ENCODE assay signal across 25 cellular contexts in the genomic region with DNA sequence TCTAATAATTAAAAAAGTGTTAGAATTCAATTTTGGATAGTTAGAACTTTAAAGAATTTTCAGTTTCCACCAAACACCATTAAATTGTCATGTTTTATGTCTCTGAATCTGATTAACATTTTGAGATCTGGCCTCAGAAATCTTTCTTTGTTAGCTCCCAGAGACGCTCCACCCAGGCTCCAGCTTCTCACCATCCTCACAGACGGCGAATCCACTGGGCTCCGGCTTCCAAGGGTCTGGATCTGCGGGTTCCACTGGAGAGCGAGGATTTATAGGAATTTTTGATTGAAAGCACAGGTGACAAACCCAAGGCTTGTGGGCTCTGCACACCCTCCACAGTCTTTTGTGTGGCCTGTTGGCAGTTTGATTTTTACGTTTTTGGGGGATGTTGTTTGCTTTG.
"Had no signal": no experiment of that assay in that cellular context is flagged by ENCODE, and none has a peak within 500 bp of the region (broad histone marks: within the 10 kb centered on the region; RNA-seq: fewer than 3 reads in every experiment).

No MANE protein-coding gene starts in this region.

- H3K27me3 ChIP-seq: body of pancreas had no signal

- H3K4me3 ChIP-seq: body of pancreas, esophagus squamous epithelium, gastroesophageal sphincter had no signal

- ATAC-seq: activated CD4-positive, alpha-beta T cell treated with anti-CD3 and anti-CD28 coated beads for 36 hours; activated T-cell treated with anti-CD3 and anti-CD28 coated beads, Interleukin-2, amount 50 U/mL, for 72 hours; body of pancreas; gastroesophageal sphincter had no signal

- H3K4me1 ChIP-seq: body of pancreas, esophagus squamous epithelium, gastroesophageal sphincter had no signal

- DNase-seq: activated CD4-positive, alpha-beta memory T cell treated with anti-CD3 and anti-CD28 coated beads, Interleukin-2, amount 10 ng/mL, durations not matched to agents 7 days and 5 days; activated CD4-positive, alpha-beta T cell treated with anti-CD3 and anti-CD28 coated beads for 36 hours; activated CD4-positive, alpha-beta T cell treated with anti-CD3 and anti-CD28 coated beads, Interleukin-2, amount 10 ng/mL, durations not matched to agents 24 days and 14 days; activated CD4-positive, CD25-positive, alpha-beta regulatory T cell; activated CD4-positive, CD25-positive, alpha-beta regulatory T cell treated with anti-CD3 and anti-CD28 coated beads, Interleukin-2, amount 50 U/mL, for 72 hours; activated CD8-positive, alpha-beta memory T cell treated with anti-CD3 and anti-CD28 coated beads, Interleukin-2, amount 50 U/mL, for 48 hours; activated effector memory CD4-positive, alpha-beta T cell treated with Interleukin-2 at 50 U/mL for 16 hours; activated gamma-delta T cell treated with Interleukin-2 at 50 U/mL for 16 hours; activated naive CD4-positive, alpha-beta T cell treated with anti-CD3 and anti-CD28 coated beads, Interleukin-2, amount 50 U/mL, for 16 hours; activated naive CD4-positive, alpha-beta T cell treated with Interleukin-2 at 50 U/mL for 16 hours; activated T-cell treated with anti-CD3 and anti-CD28 coated beads for 4 hours; activated T-cell treated with anti-CD3 and anti-CD28 coated beads, Interleukin-2, amount 50 U/mL, for 24 hours; activated T-cell treated with anti-CD3 and anti-CD28 coated beads, Interleukin-2, amount 50 U/mL, for 72 hours; amniotic stem cell; body of pancreas; central memory CD4-positive, alpha-beta T cell; cerebellar nuclear complex; cortex of kidney; dermis blood vessel endothelial cell; effector CD8-positive, alpha-beta T cell; esophagus squamous epithelium; foreskin melanocyte; T-helper 2 cell had no signal

- H3K27ac ChIP-seq: body of pancreas, epithelial cell of prostate, esophagus squamous epithelium, gastroesophageal sphincter had no signal

- H3K9me3 ChIP-seq: body of pancreas, esophagus squamous epithelium, gastroesophageal sphincter had no signal

- H3K36me3 ChIP-seq: esophagus squamous epithelium, gastroesophageal sphincter had no signal
